In the genomic region with DNA sequence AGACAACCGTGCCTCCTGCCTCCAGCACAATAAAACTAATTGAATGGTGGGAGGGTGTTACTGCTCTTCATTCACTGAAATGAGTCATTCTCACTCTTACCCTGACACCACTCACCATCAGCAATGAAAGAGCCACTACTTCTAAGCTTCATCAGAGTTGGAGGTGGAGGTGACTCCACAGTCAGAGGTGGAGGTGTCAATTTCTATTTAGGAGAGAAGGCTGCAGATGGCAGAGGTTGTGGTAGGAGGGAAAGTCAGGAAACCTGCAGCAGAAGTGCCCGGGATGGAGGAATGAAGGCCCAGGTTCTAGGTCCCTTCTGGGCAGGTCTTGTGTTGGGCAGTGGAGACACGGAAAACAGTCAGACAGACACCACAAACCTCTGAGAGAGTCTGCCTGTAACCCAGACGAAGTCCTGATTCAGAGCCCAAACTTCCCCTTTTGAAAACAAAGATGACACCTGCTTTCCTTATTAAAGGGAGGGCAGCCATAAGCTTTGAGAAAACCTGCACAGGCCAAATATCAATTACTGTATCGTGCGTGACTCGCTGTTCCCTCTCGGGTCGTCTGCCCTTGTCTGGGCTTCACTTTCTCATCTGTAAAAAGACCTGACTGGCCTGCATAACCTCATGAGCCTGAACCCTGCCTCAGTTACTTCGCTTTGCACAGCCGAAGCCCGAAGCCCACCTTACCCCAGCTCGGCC, we compare ENCODE assay signal across 8 cellular contexts. TPM values are rescaled to one million over a fixed set of nuclear protein-coding genes. Genes with fewer than 3 reads are reported as not detected.
DNase-seq lines count a peak whose midpoint lies in the region; ATAC-seq and TF ChIP-seq lines count a peak whose summit lies in the region.

No MANE protein-coding gene starts in this region.

- no peaks in the 10 kb centered on the region for H3K27me3 Mint-ChIP-seq in activated T-helper 1 cell treated with anti-CD3 and anti-CD28 coated beads, Interleukin-12 subunit alpha, Interleukin-12 subunit beta, Interleukin-2, Interleukin-4 antibody, amounts not matched to agents 30 ng/mL and 10 ng/mL and 1 ng/mL, durations not matched to agents 14 hours and 24 hours and 36 hours (ENCODE audit: insufficient read depth)

- H3K27ac Mint-ChIP-seq in activated T-helper 1 cell treated with anti-CD3 and anti-CD28 coated beads, Interleukin-12 subunit alpha, Interleukin-12 subunit beta, Interleukin-2, Interleukin-4 antibody, amounts not matched to agents 30 ng/mL and 10 ng/mL and 1 ng/mL, durations not matched to agents 14 hours and 24 hours and 36 hours: peak overlapping the region; percentile 99

- no peaks in the 10 kb centered on the region for H3K9me3 Mint-ChIP-seq in activated T-helper 1 cell treated with anti-CD3 and anti-CD28 coated beads, Interleukin-12 subunit alpha, Interleukin-12 subunit beta, Interleukin-2, Interleukin-4 antibody, amounts not matched to agents 30 ng/mL and 10 ng/mL and 1 ng/mL, durations not matched to agents 14 hours and 24 hours and 36 hours

- H4K20me1 ChIP-seq in DND-41 (ENCODE audit: insufficient read depth, low read length): peaks cover 16% of the 10 kb centered on the region

- H3K27ac ChIP-seq in DND-41 (ENCODE audit: low read length): peak overlapping the region; percentile 75

- peaks cover 49% of the 10 kb centered on the region for H3K4me1 Mint-ChIP-seq in activated T-helper 1 cell treated with anti-CD3 and anti-CD28 coated beads, Interleukin-12 subunit alpha, Interleukin-12 subunit beta, Interleukin-2, Interleukin-4 antibody, amounts not matched to agents 30 ng/mL and 10 ng/mL and 1 ng/mL, durations not matched to agents 14 hours and 24 hours and 36 hours (ENCODE audit: low read depth)

- no peaks in the 10 kb centered on the region for H3K27me3 ChIP-seq in DND-41 (ENCODE audit: insufficient read depth, low read length, poor library complexity)

- H3K36me3 ChIP-seq in DND-41 (ENCODE audit: insufficient read depth, low read length): peaks cover 9% of the 10 kb centered on the region

- H3K4me1 ChIP-seq in DND-41 (ENCODE audit: insufficient read depth, low read length): peaks cover 53% of the 10 kb centered on the region

- H3K9me3 ChIP-seq in DND-41 (ENCODE audit: insufficient read depth, low read length, severe bottlenecking): no peaks in the 10 kb centered on the region
- no peaks in the 10 kb centered on the region for H3K9me3 ChIP-seq in iPS-18c (ENCODE audit: control insufficient read depth, insufficient read depth, low read length)

- H3K4me3 Mint-ChIP-seq in activated T-helper 1 cell treated with anti-CD3 and anti-CD28 coated beads, Interleukin-12 subunit alpha, Interleukin-12 subunit beta, Interleukin-2, Interleukin-4 antibody, amounts not matched to agents 30 ng/mL and 10 ng/mL and 1 ng/mL, durations not matched to agents 14 hours and 24 hours and 36 hours: peak overlapping the region; percentile 100

- peak overlapping the region; percentile 95 for H3K4me2 ChIP-seq in DND-41 (ENCODE audit: insufficient read depth, low read length)

- H3K79me2 ChIP-seq in DND-41 (ENCODE audit: insufficient read depth, low read length): peaks cover 85% of the 10 kb centered on the region

- intact Hi-C loops in activated T-helper 1 cell treated with anti-CD3 and anti-CD28 coated beads, Interleukin-12 subunit alpha, Interleukin-12 subunit beta, Interleukin-2, Interleukin-4 antibody, amounts not matched to agents 30 ng/mL and 10 ng/mL and 1 ng/mL, durations not matched to agents 14 hours and 24 hours and 36 hours (cut with micrococcal nuclease): loop anchor here (1.0 to 10.0 kb wide), 8 partner anchors 79 to 1501 kb away; a partner anchor contains a TSS

- no peak for TF ChIP-seq CTCF in DND-41 (IDR thresholded peaks at IDR 0.05; ENCODE audit: borderline replicate concordance, extremely low read depth, low read length, poor library complexity, severe bottlenecking)

- H3K4me3 ChIP-seq in DND-41 (ENCODE audit: low read depth in 1 of 2, low read length in 2 of 2): peak overlapping the region; percentile 58 to 88
- H3K4me3 ChIP-seq in iPS-18c (ENCODE audit: insufficient read depth, low read depth, low read length): peak overlapping the region; percentile 77

- peak overlapping the region; percentile 65 for H3K9ac ChIP-seq in DND-41 (ENCODE audit: low read depth, low read length)

- no peak for DNase-seq in DND-41
- DNase-seq in M059J (ENCODE audit: low read depth): peak; percentile 27
- peak; percentile 5 for DNase-seq in activated T-helper 1 cell treated with anti-CD3 and anti-CD28 coated beads, Interleukin-12 subunit alpha, Interleukin-12 subunit beta, Interleukin-2, Interleukin-4 antibody, amounts not matched to agents 30 ng/mL and 10 ng/mL and 1 ng/mL, durations not matched to agents 14 hours and 24 hours and 36 hours (ENCODE audit: low spot score)
- peak; percentile 11 to 21 for DNase-seq in stimulated activated CD4-positive, alpha-beta T cell treated with anti-CD3 and anti-CD28 coated beads, Interleukin-2, amount 100 ng/mL, for 48 hours
- DNase-seq in NCI-H524 treated with DMSO at 0.1 percent for 48 hours (lab: John Stamatoyannopoulos, UW): no peak
- no peak for DNase-seq in NCI-H1092 treated with DMSO at 0.1 percent for 48 hours (lab: John Stamatoyannopoulos, UW)
- DNase-seq in COLO668 (lab: John Stamatoyannopoulos, UW; ENCODE audit: unreplicated experiment): no peak

- no peak for ATAC-seq in DND-41 (ENCODE audit: insufficient read depth, low read depth)

- H3K36me3 Mint-ChIP-seq in activated T-helper 1 cell treated with anti-CD3 and anti-CD28 coated beads, Interleukin-12 subunit alpha, Interleukin-12 subunit beta, Interleukin-2, Interleukin-4 antibody, amounts not matched to agents 30 ng/mL and 10 ng/mL and 1 ng/mL, durations not matched to agents 14 hours and 24 hours and 36 hours (ENCODE audit: low read depth): peaks cover 7% of the 10 kb centered on the region

- H2AFZ ChIP-seq in DND-41 (ENCODE audit: low read depth, low read length): peak overlapping the region; percentile 88

RNA-seq across cellular contexts. Expression of a gene that starts 0.7 kb away (rescaled TPM):
- 12.3 and 14.4 TPM in 2 replicates for total RNA-seq in M059J (2014; rRNA removed; shearing (Covaris generic))
- total RNA-seq in activated T-helper 1 cell treated with anti-CD3 and anti-CD28 coated beads, Interleukin-12 subunit alpha, Interleukin-12 subunit beta, Interleukin-2, Interleukin-4 antibody, amounts not matched to agents 30 ng/mL and 10 ng/mL and 1 ng/mL, durations not matched to agents 14 hours and 24 hours and 36 hours: 34.9 and 37.8 TPM in 2 replicates

RNA-seq across cellular contexts. Expression of a gene that starts 0.9 kb away (rescaled TPM):
- total RNA-seq in M059J (2014; rRNA removed; shearing (Covaris generic)): 5.9 and 8.2 TPM in 2 replicates
- 9.6 and 10.0 TPM in 2 replicates for total RNA-seq in activated T-helper 1 cell treated with anti-CD3 and anti-CD28 coated beads, Interleukin-12 subunit alpha, Interleukin-12 subunit beta, Interleukin-2, Interleukin-4 antibody, amounts not matched to agents 30 ng/mL and 10 ng/mL and 1 ng/mL, durations not matched to agents 14 hours and 24 hours and 36 hours

RNA-seq across cellular contexts. Expression of a gene that starts 49.4 kb away (rescaled TPM):
- 40.6 and 41.3 TPM in 2 replicates for total RNA-seq in M059J (2014; rRNA removed; shearing (Covaris generic))
- 67.5 and 69.2 TPM in 2 replicates for total RNA-seq in activated T-helper 1 cell treated with anti-CD3 and anti-CD28 coated beads, Interleukin-12 subunit alpha, Interleukin-12 subunit beta, Interleukin-2, Interleukin-4 antibody, amounts not matched to agents 30 ng/mL and 10 ng/mL and 1 ng/mL, durations not matched to agents 14 hours and 24 hours and 36 hours

Comparison
In these comparisons a context has a peak if more than half of its experiments do, and no peak if none do; other contexts are left out.
1. DNase-seq: peak in M059J (single experiment), activated T-helper 1 cell treated with anti-CD3 and anti-CD28 coated beads, Interleukin-12 subunit alpha, Interleukin-12 subunit beta, Interleukin-2, Interleukin-4 antibody, amounts not matched to agents 30 ng/mL and 10 ng/mL and 1 ng/mL, durations not matched to agents 14 hours and 24 hours and 36 hours (single experiment) and stimulated activated CD4-positive, alpha-beta T cell treated with anti-CD3 and anti-CD28 coated beads, Interleukin-2, amount 100 ng/mL, for 48 hours (2 of 2); none in DND-41 (single experiment), NCI-H524 treated with DMSO at 0.1 percent for 48 hours (single experiment), NCI-H1092 treated with DMSO at 0.1 percent for 48 hours (single experiment) and COLO668 (single experiment).